Comparison of ENCODE assay signal across 11 cellular contexts in genomic region chr11:46521947-46522681, GRCh38.
DNase-seq lines count a peak whose midpoint lies in the region; ATAC-seq, FAIRE-seq and TF ChIP-seq lines count a peak whose summit lies in the region.
"Had no signal": no experiment of that assay in that cellular context is flagged by ENCODE, and none has a peak within 500 bp of the region (broad histone marks: within the 10 kb centered on the region; RNA-seq: fewer than 3 reads in every experiment).

No MANE protein-coding gene starts in this region.

- H3K27me3 ChIP-seq in HepG2 (ENCODE audit: control insufficient read depth in 1 of 2, insufficient read depth in 2 of 2, low read length in 2 of 2): no peaks in the 10 kb centered on the region
- no peaks in the 10 kb centered on the region for H3K27me3 ChIP-seq in right lobe of liver
- no peaks in the 10 kb centered on the region for H3K27me3 ChIP-seq in SJCRH30
- H3K27me3 ChIP-seq: Peyer's patch had no signal

- peaks cover 12% of the 10 kb centered on the region for H3K36me3 Mint-ChIP-seq in activated CD4-positive, alpha-beta T cell treated with anti-CD3 and anti-CD28 coated beads, Interleukin-2, amount 10 ng/mL, durations not matched to agents 7 days and 5 days (ENCODE audit: low read depth)

- TF ChIP-seq POLR2A in HepG2 (IDR thresholded peaks at IDR 0.05; ENCODE audit: insufficient read depth in 1 of 2, low read depth in 2 of 2, low read length in 2 of 2): no peak
- TF ChIP-seq POLR2A in right lobe of liver (IDR thresholded peaks at IDR 0.05): no peak

- 94% methylated on average over 4 of the region's 4 CpGs for whole genome bisulfite sequencing in HepG2 (ENCODE audit: low lambda C conversion rate)
- 60% methylated on average over 4 of the region's 4 CpGs for WGBS in right lobe of liver (ENCODE audit: insufficient coverage, low coverage, low lambda C conversion rate, missing lambda C conversion rate)

- H3K4me2 ChIP-seq in HepG2 (ENCODE audit: low read depth, low read length): peak overlapping the region; percentile 48; the same call in 1 of the 2 replicates

- H3K4me1 ChIP-seq in HepG2 (ENCODE audit: insufficient read depth, low read length): peaks cover 78% of the 10 kb centered on the region
- peaks cover 0 to 42% (median 11%) of the 10 kb centered on the region in 4 donors for H3K4me1 ChIP-seq in right lobe of liver
- peaks cover 17% of the 10 kb centered on the region for H3K4me1 ChIP-seq in SJCRH30

- H3K27ac ChIP-seq in HepG2 (ENCODE audit: extremely low read length, insufficient read depth, low read length) (peak overlapping the region; percentile 33), right lobe of liver (no peak overlapping the region), SJCRH30 (no peak overlapping the region)

- no peaks in the 10 kb centered on the region for H3K9me3 ChIP-seq in HepG2 (ENCODE audit: low read length)
- no peaks in the 10 kb centered on the region for H3K9me3 ChIP-seq in right lobe of liver
- H3K9me3 ChIP-seq in SJCRH30 (replicated peaks): no peaks in the 10 kb centered on the region
- H3K9me3 ChIP-seq: Peyer's patch had no signal

- no peak for FAIRE-seq in HepG2 (lab: Jason Lieb, UNC)
- FAIRE-seq in urothelium cell line (lab: Jason Lieb, UNC): no peak

- H2AFZ ChIP-seq in HepG2 (ENCODE audit: low read length): no peak overlapping the region

- H4K20me1 ChIP-seq in HepG2 (ENCODE audit: insufficient read depth, low read length): peaks cover 55% of the 10 kb centered on the region

- no peak overlapping the region for H3K4me3 Mint-ChIP-seq in activated CD4-positive, alpha-beta T cell treated with anti-CD3 and anti-CD28 coated beads, Interleukin-2, amount 10 ng/mL, durations not matched to agents 7 days and 5 days
- H3K4me3 Mint-ChIP-seq: CD4-positive, alpha-beta memory T cell had no signal

- H3K36me3 ChIP-seq in HepG2 (replicated peaks in 1 of 2; ENCODE audit: control insufficient read depth in 1 of 2, insufficient read depth in 2 of 2, low read length in 2 of 2) (peaks cover 4 to 5% of the 10 kb centered on the region in 2 experiments; a peak in 4 of 5 replicates), right lobe of liver (no peaks in the 10 kb centered on the region), SJCRH30 (no peaks in the 10 kb centered on the region)
- H3K36me3 ChIP-seq: Peyer's patch had no signal

- H3K79me2 ChIP-seq in HepG2 (ENCODE audit: insufficient read depth, low read length): peaks cover 85% of the 10 kb centered on the region

- peak overlapping the region in 1 of 3 experiments; percentile 29; a peak in 2 of 6 replicates for H3K4me3 ChIP-seq in HepG2 (replicated peaks in 1 of 3; ENCODE audit: insufficient read depth in 1 of 3, low read depth in 2 of 3, low read length in 3 of 3)
- no peak overlapping the region for H3K4me3 ChIP-seq in right lobe of liver
- no peak overlapping the region for H3K4me3 ChIP-seq in SJCRH30
- H3K4me3 ChIP-seq: Peyer's patch had no signal

- 0 out of 2 replicates have a peak, but pooled peaks have one; percentile 14 for TF ChIP-seq CTCF in HepG2 (CRISPR knock-in tag; IDR thresholded peaks at IDR 0.05)
- TF ChIP-seq CTCF in right lobe of liver (IDR thresholded peaks at IDR 0.05): no peak

- POLR2A ChIA-PET in HepG2 (lab: Yijun Ruan, JAX): interaction anchor here (1.4 kb wide), 1 partner anchor 32 kb away, joined by 3 read pairs; no protein-coding TSS in a partner anchor
- POLR2A ChIA-PET in activated CD4-positive, alpha-beta T cell treated with anti-CD3 and anti-CD28 coated beads, Interleukin-2, amount 10 ng/mL, durations not matched to agents 7 days and 5 days (lab: Charles Lee): no interaction called here

- in situ Hi-C loops in HepG2 (cut with HindIII; ENCODE audit: extremely low pct_ligation_motif_present, low pct_unique_long_range_greater_than_20kb): no loop called here

- H3K4me1 Mint-ChIP-seq in activated CD4-positive, alpha-beta T cell treated with anti-CD3 and anti-CD28 coated beads, Interleukin-2, amount 10 ng/mL, durations not matched to agents 7 days and 5 days: no peaks in the 10 kb centered on the region

- no peak for DNase-seq in HepG2 (ENCODE audit: low spot score)
- DNase-seq in right lobe of liver: no peak
- DNase-seq in SJCRH30: peak; percentile 36 to 60
- DNase-seq in germinal center (ENCODE audit: low spot score): peak; percentile 64
- DNase-seq in urothelium cell line (ENCODE audit: low spot score): peak; percentile 38
- DNase-seq in activated CD4-positive, alpha-beta T cell treated with anti-CD3 and anti-CD28 coated beads, Interleukin-2, amount 10 ng/mL, durations not matched to agents 7 days and 5 days: no peak
- DNase-seq in NOMO-1 treated with DMSO at 0.1 percent for 48 hours (lab: John Stamatoyannopoulos, UW; ENCODE audit: unreplicated experiment): no peak
- DNase-seq in activated naive CD4-positive, alpha-beta T cell (lab: John Stamatoyannopoulos, UW): no peak
- DNase-seq: CD4-positive, alpha-beta memory T cell; NCI-H1048; Peyer's patch had no signal

- TF ChIP-seq RAD21 in HepG2 (CRISPR knock-in tag; IDR thresholded peaks at IDR 0.05): no peak

- intact Hi-C loops in HepG2 (cut with micrococcal nuclease; ENCODE audit: unreplicated experiment): loop anchor here (2.0 kb wide), 1 partner anchor 17 kb away; no protein-coding TSS in a partner anchor
- intact Hi-C loops in right lobe of liver (cut with DNase I): no loop called here

- CTCF ChIA-PET in HepG2 (lab: Yijun Ruan, JAX; ENCODE audit: low intra/inter-chr PET ratio, low total read pairs): no interaction called here
- CTCF ChIA-PET in activated CD4-positive, alpha-beta T cell treated with anti-CD3 and anti-CD28 coated beads, Interleukin-2, amount 10 ng/mL, durations not matched to agents 7 days and 5 days (lab: Charles Lee): no interaction called here

- TF ChIP-seq EP300 in HepG2 (IDR thresholded peaks at IDR 0.05; ENCODE audit: low read depth in 2 of 2, low read length in 2 of 2) (no peak), HepG2 (CRISPR knock-in tag; IDR thresholded peaks at IDR 0.05; ENCODE audit: borderline replicate concordance) (no peak)

- H3K27ac Mint-ChIP-seq in activated CD4-positive, alpha-beta T cell treated with anti-CD3 and anti-CD28 coated beads, Interleukin-2, amount 10 ng/mL, durations not matched to agents 7 days and 5 days: no peak overlapping the region
- H3K27ac Mint-ChIP-seq: CD4-positive, alpha-beta memory T cell had no signal

- H3K9me3 Mint-ChIP-seq in activated CD4-positive, alpha-beta T cell treated with anti-CD3 and anti-CD28 coated beads, Interleukin-2, amount 10 ng/mL, durations not matched to agents 7 days and 5 days: no peaks in the 10 kb centered on the region

- H3K9ac ChIP-seq in HepG2 (ENCODE audit: insufficient read depth, low read depth, low read length): no peak overlapping the region

- no TSS peak for BruUV-seq in HepG2 (replicated peaks; lab: Mats Ljungman, UMichigan)

- ATAC-seq in HepG2 (peak; percentile 29; the same call in 2 of the 3 replicates), right lobe of liver (no peak)

- no peaks in the 10 kb centered on the region for H3K27me3 Mint-ChIP-seq in activated CD4-positive, alpha-beta T cell treated with anti-CD3 and anti-CD28 coated beads, Interleukin-2, amount 10 ng/mL, durations not matched to agents 7 days and 5 days
- H3K27me3 Mint-ChIP-seq: CD4-positive, alpha-beta memory T cell had no signal

TF ChIP-seq in HepG2, 621 proteins besides CTCF, POLR2A, EP300 and RAD21:
- no peak for TF ChIP-seq ZFP36L1 (CRISPR knock-in tag; IDR thresholded peaks at IDR 0.05)
- TF ChIP-seq STAG1 (CRISPR knock-in tag; IDR thresholded peaks at IDR 0.05): peak; percentile 21; the same call in 1 of the 2 replicates

Comparison
In these comparisons a context has a peak if more than half of its experiments do, and no peak if none do; other contexts are left out.
1. DNase-seq: peak in SJCRH30 (2 of 2), germinal center (single experiment) and urothelium cell line (single experiment); none in HepG2 (single experiment), right lobe of liver (0 of 3), activated CD4-positive, alpha-beta T cell treated with anti-CD3 and anti-CD28 coated beads, Interleukin-2, amount 10 ng/mL, durations not matched to agents 7 days and 5 days (single experiment), NOMO-1 treated with DMSO at 0.1 percent for 48 hours (single experiment) and activated naive CD4-positive, alpha-beta T cell (0 of 4).